In genomic region chr6:116971959-116972358, GRCh38 we compare ENCODE assay signal across 8 cellular contexts.
DNase-seq lines count a peak whose midpoint lies in the region; ATAC-seq and TF ChIP-seq lines count a peak whose summit lies in the region.

No MANE protein-coding gene starts in this region.

- H3K4me1 ChIP-seq in Karpas-422 (ENCODE audit: low read length) (no peaks in the 10 kb centered on the region), RWPE2 (ENCODE audit: insufficient read depth, poor library complexity, severe bottlenecking) (no peaks in the 10 kb centered on the region)

- no peak overlapping the region for H3K27ac Mint-ChIP-seq in activated naive CD8-positive, alpha-beta T cell treated with anti-CD3 and anti-CD28 coated beads, Interleukin-2, amount 50 U/mL, for 24 hours
- H3K27ac Mint-ChIP-seq in activated naive CD8-positive, alpha-beta T cell treated with anti-CD3 and anti-CD28 coated beads for 36 hours: no peak overlapping the region
- H3K27ac Mint-ChIP-seq in stimulated activated effector memory CD8-positive, alpha-beta T cell treated with anti-CD3 and anti-CD28 coated beads, Interleukin-12 subunit alpha, Interleukin-12 subunit beta, amount 100 ng/mL, for 72 hours: no peak overlapping the region

- no peak for ATAC-seq in activated naive CD8-positive, alpha-beta T cell treated with anti-CD3 and anti-CD28 coated beads, Interleukin-2, amount 50 U/mL, for 24 hours
- peak; percentile 62 for ATAC-seq in GM21717 (IDR thresholded peaks at IDR 0.05; ENCODE audit: unreplicated experiment)
- 0 out of 3 replicates have a peak, but pooled peaks have one; percentile 46 for ATAC-seq in RWPE2 (ENCODE audit: low read depth)
- no peak for ATAC-seq in stimulated activated effector memory CD8-positive, alpha-beta T cell treated with anti-CD3 and anti-CD28 coated beads, Interleukin-12 subunit alpha, Interleukin-12 subunit beta, amount 100 ng/mL, for 72 hours

- H3K9me3 ChIP-seq in Karpas-422 (ENCODE audit: low read length) (no peaks in the 10 kb centered on the region), RWPE2 (ENCODE audit: severe bottlenecking) (no peaks in the 10 kb centered on the region)

- H3K4me3 ChIP-seq in Karpas-422 (ENCODE audit: low read length) (no peak overlapping the region), RWPE2 (ENCODE audit: severe bottlenecking) (no peak overlapping the region), fibroblast of the aortic adventitia (ENCODE audit: low read depth, low read length) (no peak overlapping the region)

- H3K9me2 ChIP-seq in Karpas-422 (replicated peaks; ENCODE audit: insufficient read depth, low read length): no peaks in the 10 kb centered on the region

- no peaks in the 10 kb centered on the region for H3K79me2 ChIP-seq in Karpas-422 (ENCODE audit: low read length)

- no peaks in the 10 kb centered on the region for H3K36me3 ChIP-seq in Karpas-422 (ENCODE audit: insufficient read depth, low read length)
- H3K36me3 ChIP-seq in RWPE2 (ENCODE audit: low read depth): no peaks in the 10 kb centered on the region

- H3K27ac ChIP-seq in Karpas-422 (ENCODE audit: low read length): no peak overlapping the region
- no peak overlapping the region for H3K27ac ChIP-seq in RWPE2 (ENCODE audit: poor library complexity, severe bottlenecking)

- no peaks in the 10 kb centered on the region for H3K36me3 Mint-ChIP-seq in activated naive CD8-positive, alpha-beta T cell treated with anti-CD3 and anti-CD28 coated beads, Interleukin-2, amount 50 U/mL, for 24 hours (ENCODE audit: low read depth)
- H3K36me3 Mint-ChIP-seq in activated naive CD8-positive, alpha-beta T cell treated with anti-CD3 and anti-CD28 coated beads for 36 hours: no peaks in the 10 kb centered on the region
- no peaks in the 10 kb centered on the region for H3K36me3 Mint-ChIP-seq in stimulated activated effector memory CD8-positive, alpha-beta T cell treated with anti-CD3 and anti-CD28 coated beads, Interleukin-12 subunit alpha, Interleukin-12 subunit beta, amount 100 ng/mL, for 72 hours

- no peak overlapping the region for H2AFZ ChIP-seq in Karpas-422 (ENCODE audit: low read length)

- H3K27me3 ChIP-seq in Karpas-422 (ENCODE audit: low read length) (no peaks in the 10 kb centered on the region), RWPE2 (ENCODE audit: insufficient read depth, poor library complexity, severe bottlenecking) (peaks cover 9% of the 10 kb centered on the region)

- H3K9ac ChIP-seq in Karpas-422 (ENCODE audit: low read length): no peak overlapping the region

- TF ChIP-seq CTCF in RWPE2 (IDR thresholded peaks at IDR 0.05; ENCODE audit: poor library complexity, severe bottlenecking): peak; percentile 84
- peak; percentile 63 for TF ChIP-seq CTCF in fibroblast of the aortic adventitia (IDR thresholded peaks at IDR 0.05; ENCODE audit: insufficient read depth, low read length)

- no peaks in the 10 kb centered on the region for H3K9me3 Mint-ChIP-seq in activated naive CD8-positive, alpha-beta T cell treated with anti-CD3 and anti-CD28 coated beads, Interleukin-2, amount 50 U/mL, for 24 hours
- H3K9me3 Mint-ChIP-seq in activated naive CD8-positive, alpha-beta T cell treated with anti-CD3 and anti-CD28 coated beads for 36 hours: no peaks in the 10 kb centered on the region
- H3K9me3 Mint-ChIP-seq in stimulated activated effector memory CD8-positive, alpha-beta T cell treated with anti-CD3 and anti-CD28 coated beads, Interleukin-12 subunit alpha, Interleukin-12 subunit beta, amount 100 ng/mL, for 72 hours: no peaks in the 10 kb centered on the region

- no peak overlapping the region for H3K4me2 ChIP-seq in Karpas-422 (ENCODE audit: low read depth, low read length, poor library complexity, severe bottlenecking)

- no peaks in the 10 kb centered on the region for H4K20me1 ChIP-seq in Karpas-422 (ENCODE audit: insufficient read depth, low read depth, low read length)

- DNase-seq in activated naive CD8-positive, alpha-beta T cell treated with anti-CD3 and anti-CD28 coated beads, Interleukin-2, amount 50 U/mL, for 24 hours: peak; percentile 8
- no peak for DNase-seq in activated naive CD8-positive, alpha-beta T cell treated with anti-CD3 and anti-CD28 coated beads for 36 hours
- DNase-seq in Karpas-422 (peak; percentile 81), RWPE2 (ENCODE audit: low spot score) (no peak), fibroblast of the aortic adventitia (ENCODE audit: low read depth) (peak; percentile 48)
- DNase-seq in stimulated activated CD8-positive, alpha-beta memory T cell treated with anti-CD3 and anti-CD28 coated beads, Interleukin-4, amount 100 ng/mL, for 48 hours: peak; percentile 24
- DNase-seq in stimulated activated effector memory CD8-positive, alpha-beta T cell treated with anti-CD3 and anti-CD28 coated beads, Interleukin-12 subunit alpha, Interleukin-12 subunit beta, amount 100 ng/mL, for 72 hours (ENCODE audit: low spot score in 2 of 2): no peak

- H3K27me3 Mint-ChIP-seq in activated naive CD8-positive, alpha-beta T cell treated with anti-CD3 and anti-CD28 coated beads, Interleukin-2, amount 50 U/mL, for 24 hours: peaks cover 9% of the 10 kb centered on the region
- peaks cover 15% of the 10 kb centered on the region for H3K27me3 Mint-ChIP-seq in activated naive CD8-positive, alpha-beta T cell treated with anti-CD3 and anti-CD28 coated beads for 36 hours

- H3K4me1 Mint-ChIP-seq in activated naive CD8-positive, alpha-beta T cell treated with anti-CD3 and anti-CD28 coated beads, Interleukin-2, amount 50 U/mL, for 24 hours: no peaks in the 10 kb centered on the region
- H3K4me1 Mint-ChIP-seq in activated naive CD8-positive, alpha-beta T cell treated with anti-CD3 and anti-CD28 coated beads for 36 hours: no peaks in the 10 kb centered on the region
- H3K4me1 Mint-ChIP-seq in stimulated activated effector memory CD8-positive, alpha-beta T cell treated with anti-CD3 and anti-CD28 coated beads, Interleukin-12 subunit alpha, Interleukin-12 subunit beta, amount 100 ng/mL, for 72 hours: no peaks in the 10 kb centered on the region

- H3K4me3 Mint-ChIP-seq in activated naive CD8-positive, alpha-beta T cell treated with anti-CD3 and anti-CD28 coated beads, Interleukin-2, amount 50 U/mL, for 24 hours: no peak overlapping the region
- no peak overlapping the region for H3K4me3 Mint-ChIP-seq in activated naive CD8-positive, alpha-beta T cell treated with anti-CD3 and anti-CD28 coated beads for 36 hours
- no peak overlapping the region for H3K4me3 Mint-ChIP-seq in stimulated activated effector memory CD8-positive, alpha-beta T cell treated with anti-CD3 and anti-CD28 coated beads, Interleukin-12 subunit alpha, Interleukin-12 subunit beta, amount 100 ng/mL, for 72 hours

Comparison
In these comparisons a context has a peak if more than half of its experiments do, and no peak if none do; other contexts are left out.
1. DNase-seq: peak in activated naive CD8-positive, alpha-beta T cell treated with anti-CD3 and anti-CD28 coated beads, Interleukin-2, amount 50 U/mL, for 24 hours (single experiment), Karpas-422 (single experiment), fibroblast of the aortic adventitia (single experiment) and stimulated activated CD8-positive, alpha-beta memory T cell treated with anti-CD3 and anti-CD28 coated beads, Interleukin-4, amount 100 ng/mL, for 48 hours (single experiment); none in activated naive CD8-positive, alpha-beta T cell treated with anti-CD3 and anti-CD28 coated beads for 36 hours (single experiment), RWPE2 (single experiment) and stimulated activated effector memory CD8-positive, alpha-beta T cell treated with anti-CD3 and anti-CD28 coated beads, Interleukin-12 subunit alpha, Interleukin-12 subunit beta, amount 100 ng/mL, for 72 hours (0 of 2).
2. ATAC-seq: peak in GM21717 (single experiment) and RWPE2 (single experiment); none in activated naive CD8-positive, alpha-beta T cell treated with anti-CD3 and anti-CD28 coated beads, Interleukin-2, amount 50 U/mL, for 24 hours (single experiment) and stimulated activated effector memory CD8-positive, alpha-beta T cell treated with anti-CD3 and anti-CD28 coated beads, Interleukin-12 subunit alpha, Interleukin-12 subunit beta, amount 100 ng/mL, for 72 hours (single experiment).